In the genomic region with DNA sequence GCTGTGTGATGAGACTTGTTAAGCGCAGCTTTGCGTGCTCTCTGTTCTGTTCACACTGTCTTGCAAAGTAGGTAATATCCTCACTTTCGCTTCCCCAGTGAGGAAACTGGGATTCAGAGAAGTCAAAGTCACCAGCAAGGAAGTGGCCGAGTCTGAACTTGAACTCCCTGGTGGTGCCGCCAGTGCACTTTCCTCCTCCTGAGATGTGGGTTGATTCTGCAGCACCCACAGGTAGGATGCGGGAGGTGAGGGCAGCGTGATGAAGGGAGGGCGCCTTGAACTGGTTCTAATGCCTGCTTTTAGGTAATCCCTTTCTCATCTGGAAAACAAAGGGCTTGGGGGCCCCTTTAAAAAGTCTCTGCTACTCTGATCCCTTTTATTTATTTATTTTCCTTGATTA, we compare ENCODE assay signal across 15 cellular contexts. TPM values are rescaled to one million over a fixed set of nuclear protein-coding genes. Genes with fewer than 3 reads are reported as not detected.
"Had no signal": no experiment of that assay in that cellular context is flagged by ENCODE, and none has a peak within 500 bp of the region (broad histone marks: within the 10 kb centered on the region; RNA-seq: fewer than 3 reads in every experiment).

No MANE protein-coding gene starts in this region.

- DNase-seq: activated CD4-positive, CD25-positive, alpha-beta regulatory T cell treated with anti-CD3 and anti-CD28 coated beads, Interleukin-2, amount 50 U/mL, for 72 hours; activated gamma-delta T cell; adrenal gland; cerebellar nuclear complex; cortex of kidney; effector memory CD8-positive, alpha-beta T cell; esophagus squamous epithelium; islet precursor cell; stimulated activated CD4-positive, alpha-beta T cell treated with anti-CD3 and anti-CD28 coated beads, Interleukin-12 subunit alpha, Interleukin-12 subunit beta, amount 100 ng/mL, for 4 hours; stimulated activated CD4-positive, alpha-beta T cell treated with anti-CD3 and anti-CD28 coated beads, Interleukin-1b, Interleukin-23, amount 100 ng/mL, for 48 hours; stimulated activated CD8-positive, alpha-beta memory T cell treated with anti-CD3 and anti-CD28 coated beads, Interleukin-4, amount 100 ng/mL, for 48 hours; stimulated activated naive CD4-positive, alpha-beta T cell; thyroid gland had no signal

- H3K27me3 ChIP-seq: adrenal gland, thyroid gland had no signal

- H3K27ac ChIP-seq: adrenal gland, esophagus squamous epithelium, thyroid gland had no signal

- H3K9me3 ChIP-seq: adrenal gland, esophagus squamous epithelium, thyroid gland had no signal

- H3K4me3 ChIP-seq: adrenal gland, esophagus squamous epithelium, lung, thyroid gland had no signal

- H3K36me3 ChIP-seq: adrenal gland, esophagus squamous epithelium, thyroid gland had no signal

- H3K4me1 ChIP-seq: adrenal gland, esophagus squamous epithelium, thyroid gland had no signal

- ATAC-seq: effector memory CD8-positive, alpha-beta T cell had no signal

RNA-seq across cellular contexts. Expression of gene IGF1, which starts 54.9 kb away (rescaled TPM):
- polyA plus RNA-seq: neural cell had no signal
